Comparison of ENCODE assay signal across 8 cellular contexts in genomic region chr9:27460225-27461023, GRCh38.
DNase-seq lines count a peak whose midpoint lies in the region; ATAC-seq and TF ChIP-seq lines count a peak whose summit lies in the region.

No MANE protein-coding gene starts in this region.

- no peaks in the 10 kb centered on the region; the same call in 1 of the 2 replicates for H3K27me3 ChIP-seq in GM06990 (replicated peaks; ENCODE audit: control insufficient read depth, insufficient read depth, low read length)
- H3K27me3 ChIP-seq in tibial nerve: no peaks in the 10 kb centered on the region
- no peaks in the 10 kb centered on the region for H3K27me3 ChIP-seq in dorsolateral prefrontal cortex

- DNase-seq in GM06990 (ENCODE audit: extremely low read depth, insufficient read length) (peak; percentile 36), HT-29 (ENCODE audit: low spot score) (peak; percentile 44), dermis blood vessel endothelial cell (peak; percentile 10), tibial nerve (ENCODE audit: low spot score in 2 of 2) (peak in 1 of 2 donors; percentile 20), ecto neural progenitor cell (ENCODE audit: low spot score) (no peak), dorsolateral prefrontal cortex (no peak), COR-L47 (lab: John Stamatoyannopoulos, UW) (no peak)

- H3K4me3 ChIP-seq in GM06990 (replicated peaks; ENCODE audit: low read depth, low read length) (no peak overlapping the region), tibial nerve (no peak overlapping the region), dorsolateral prefrontal cortex (no peak overlapping the region)

- peak; percentile 31 to 59 for TF ChIP-seq EP300 in tibial nerve (IDR thresholded peaks at IDR 0.05)

- 59 to 65% methylated on average over 5 of the region's 5 CpGs for WGBS in tibial nerve, 2 donors

- TF ChIP-seq CTCF in GM06990 (IDR thresholded peaks at IDR 0.05; ENCODE audit: insufficient read depth, low read length, poor library complexity, severe bottlenecking) (no peak), tibial nerve (IDR thresholded peaks at IDR 0.05) (no peak), dorsolateral prefrontal cortex (IDR thresholded peaks at IDR 0.05 in 54 of 56, conservative IDR thresholded peaks at IDR 0.05 in 2 of 56; ENCODE audit: low read depth in 1 of 56, partially characterized antibody in 56 of 56) (no peak)

- H3K27ac ChIP-seq in tibial nerve: peak overlapping the region in 1 of 4 donors; percentile 46
- peak overlapping the region in 21 of 59 donors; percentile 1 to 60 (median 33) for H3K27ac ChIP-seq in dorsolateral prefrontal cortex

- peak; percentile 97 for ATAC-seq in GM21529 (IDR thresholded peaks at IDR 0.05; ENCODE audit: unreplicated experiment)

- H3K4me1 ChIP-seq in tibial nerve: peaks cover 0 to 23% (median 6%) of the 10 kb centered on the region in 4 donors

- H3K9me3 ChIP-seq in tibial nerve: no peaks in the 10 kb centered on the region

- intact Hi-C loops in dorsolateral prefrontal cortex (cut with DNase I): no loop called here

- H3K36me3 ChIP-seq in GM06990 (ENCODE audit: control insufficient read depth, insufficient read depth, low read length): no peaks in the 10 kb centered on the region
- peaks cover 0 to 7% (median 0%) of the 10 kb centered on the region in 3 donors for H3K36me3 ChIP-seq in tibial nerve

- TF ChIP-seq POLR2A in tibial nerve (IDR thresholded peaks at IDR 0.05): no peak

Comparison
In these comparisons a context has a peak if more than half of its experiments do, and no peak if none do; other contexts are left out.
1. DNase-seq: peak in GM06990 (single experiment), HT-29 (single experiment) and dermis blood vessel endothelial cell (single experiment); none in ecto neural progenitor cell (single experiment), dorsolateral prefrontal cortex (0 of 10) and COR-L47 (single experiment).